Comparison of ENCODE assay signal across 25 cellular contexts in genomic region chr11:134849833-134850232, GRCh38.
A peak's percentile ranks its signal among the peaks of the same experiment; 100 is the strongest.
DNase-seq lines count a peak whose midpoint lies in the region; ATAC-seq, FAIRE-seq and TF ChIP-seq lines count a peak whose summit lies in the region.
"Had no signal": no experiment of that assay in that cellular context is flagged by ENCODE, and none has a peak within 500 bp of the region (broad histone marks: within the 10 kb centered on the region; RNA-seq: fewer than 3 reads in every experiment).

No MANE protein-coding gene starts in this region.

- 3% methylated on average over 3 of the region's 3 CpGs for WGBS in HepG2 (ENCODE audit: low lambda C conversion rate)
- 56% methylated on average over 3 of the region's 3 CpGs for WGBS in right lobe of liver (ENCODE audit: insufficient coverage, low coverage, low lambda C conversion rate, missing lambda C conversion rate)
- 87% methylated on average over 3 of the region's 3 CpGs for WGBS in esophagus muscularis mucosa

- H3K36me3 ChIP-seq in HepG2 (replicated peaks in 1 of 2; ENCODE audit: control insufficient read depth in 1 of 2, insufficient read depth in 2 of 2, low read length in 2 of 2) = no peaks in the 10 kb centered on the region
- H3K36me3 ChIP-seq in right lobe of liver = no peaks in the 10 kb centered on the region
- no peaks in the 10 kb centered on the region for H3K36me3 ChIP-seq in esophagus muscularis mucosa
- H3K36me3 ChIP-seq: BLaER1 treated with 17β-estradiol and CSF1 and Interleukin-3, amounts not matched to agents 10 nM and 100 nM had no signal

- CTCF ChIA-PET in activated CD8-positive, alpha-beta T cell treated with anti-CD3 and anti-CD28 coated beads, Interleukin-2, amount 10 ng/mL, durations not matched to agents 7 days and 5 days (lab: Charles Lee) = no interaction called here
- CTCF ChIA-PET in activated CD8-positive, alpha-beta T cell treated with anti-CD3 and anti-CD28 coated beads for 36 hours (lab: Charles Lee) = interaction anchor here (1.0 to 1.2 kb wide), 2 partner anchors 19 to 107 kb away, joined by 3 to 4 read pairs; no protein-coding TSS in a partner anchor
- CTCF ChIA-PET in HepG2 (lab: Yijun Ruan, JAX; ENCODE audit: low intra/inter-chr PET ratio, low total read pairs) = no interaction called here

- intact Hi-C loops in activated CD8-positive, alpha-beta T cell treated with anti-CD3 and anti-CD28 coated beads for 36 hours (cut with micrococcal nuclease) = no loop called here
- intact Hi-C loops in HepG2 (cut with micrococcal nuclease; ENCODE audit: unreplicated experiment) (no loop called here), right lobe of liver (cut with DNase I) (no loop called here), esophagus muscularis mucosa (cut with DNase I) (no loop called here)

- H2AFZ ChIP-seq in HepG2 (ENCODE audit: low read length) = no peak overlapping the region

- ATAC-seq in activated CD8-positive, alpha-beta T cell treated with anti-CD3 and anti-CD28 coated beads, Interleukin-2, amount 10 ng/mL, durations not matched to agents 7 days and 5 days = no peak
- ATAC-seq in activated CD8-positive, alpha-beta T cell treated with anti-CD3 and anti-CD28 coated beads for 36 hours = no peak
- ATAC-seq in HepG2 (no peak), right lobe of liver (no peak)
- ATAC-seq: A549; CD8-positive, alpha-beta T cell had no signal

- H4K20me1 ChIP-seq in HepG2 (ENCODE audit: insufficient read depth, low read length) = no peaks in the 10 kb centered on the region
- H4K20me1 ChIP-seq: BLaER1 treated with 17β-estradiol and CSF1 and Interleukin-3, amounts not matched to agents 10 nM and 100 nM had no signal

- H3K36me3 Mint-ChIP-seq in activated CD8-positive, alpha-beta T cell treated with anti-CD3 and anti-CD28 coated beads, Interleukin-2, amount 10 ng/mL, durations not matched to agents 7 days and 5 days (ENCODE audit: low read depth) = no peaks in the 10 kb centered on the region
- no peaks in the 10 kb centered on the region for H3K36me3 Mint-ChIP-seq in activated CD8-positive, alpha-beta T cell treated with anti-CD3 and anti-CD28 coated beads for 36 hours (ENCODE audit: low read depth)
- H3K36me3 Mint-ChIP-seq: CD8-positive, alpha-beta T cell had no signal

- in situ Hi-C loops in HepG2 (cut with HindIII; ENCODE audit: extremely low pct_ligation_motif_present, low pct_unique_long_range_greater_than_20kb) = no loop called here

- TF ChIP-seq POLR2A in HepG2 (IDR thresholded peaks at IDR 0.05; ENCODE audit: insufficient read depth in 1 of 2, low read depth in 2 of 2, low read length in 2 of 2) = no peak
- no peak for TF ChIP-seq POLR2A in right lobe of liver (IDR thresholded peaks at IDR 0.05)
- no peak for TF ChIP-seq POLR2A in esophagus muscularis mucosa (IDR thresholded peaks at IDR 0.05; ENCODE audit: low read depth)

- peaks cover 4% of the 10 kb centered on the region for H3K27me3 Mint-ChIP-seq in activated CD8-positive, alpha-beta T cell treated with anti-CD3 and anti-CD28 coated beads, Interleukin-2, amount 10 ng/mL, durations not matched to agents 7 days and 5 days (ENCODE audit: low read depth)
- peaks cover 8% of the 10 kb centered on the region for H3K27me3 Mint-ChIP-seq in activated CD8-positive, alpha-beta T cell treated with anti-CD3 and anti-CD28 coated beads for 36 hours

- no peak overlapping the region for H3K4me3 Mint-ChIP-seq in activated CD8-positive, alpha-beta T cell treated with anti-CD3 and anti-CD28 coated beads, Interleukin-2, amount 10 ng/mL, durations not matched to agents 7 days and 5 days
- no peak overlapping the region for H3K4me3 Mint-ChIP-seq in activated CD8-positive, alpha-beta T cell treated with anti-CD3 and anti-CD28 coated beads for 36 hours
- H3K4me3 Mint-ChIP-seq: B cell; CD4-positive, alpha-beta T cell; CD8-positive, alpha-beta T cell had no signal

- POLR2A ChIA-PET in activated CD8-positive, alpha-beta T cell treated with anti-CD3 and anti-CD28 coated beads, Interleukin-2, amount 10 ng/mL, durations not matched to agents 7 days and 5 days (lab: Charles Lee) = no interaction called here
- POLR2A ChIA-PET in activated CD8-positive, alpha-beta T cell treated with anti-CD3 and anti-CD28 coated beads for 36 hours (lab: Charles Lee) = no interaction called here
- POLR2A ChIA-PET in HepG2 (lab: Yijun Ruan, JAX) = no interaction called here

- TF ChIP-seq EP300 in HepG2 (IDR thresholded peaks at IDR 0.05; ENCODE audit: low read depth in 2 of 2, low read length in 2 of 2) (no peak), HepG2 (CRISPR knock-in tag; IDR thresholded peaks at IDR 0.05; ENCODE audit: borderline replicate concordance) (no peak), esophagus muscularis mucosa (IDR thresholded peaks at IDR 0.05) (no peak)

- H3K9me3 ChIP-seq in HepG2 (ENCODE audit: low read length) = no peaks in the 10 kb centered on the region
- H3K9me3 ChIP-seq in right lobe of liver = no peaks in the 10 kb centered on the region
- no peaks in the 10 kb centered on the region for H3K9me3 ChIP-seq in esophagus muscularis mucosa
- H3K9me3 ChIP-seq: A549; BLaER1 treated with 17β-estradiol and CSF1 and Interleukin-3, amounts not matched to agents 10 nM and 100 nM; Caco-2 had no signal

- peaks cover 5 to 19% of the 10 kb centered on the region in 2 experiments; a peak in 2 of 5 replicates for H3K27me3 ChIP-seq in HepG2 (ENCODE audit: control insufficient read depth in 1 of 2, insufficient read depth in 2 of 2, low read length in 2 of 2)
- no peaks in the 10 kb centered on the region for H3K27me3 ChIP-seq in right lobe of liver
- H3K27me3 ChIP-seq in esophagus muscularis mucosa = no peaks in the 10 kb centered on the region
- H3K27me3 ChIP-seq: BLaER1 treated with 17β-estradiol and CSF1 and Interleukin-3, amounts not matched to agents 10 nM and 100 nM had no signal

- no peaks in the 10 kb centered on the region for H3K79me2 ChIP-seq in HepG2 (ENCODE audit: insufficient read depth, low read length)

- DNase-seq in activated CD8-positive, alpha-beta T cell treated with anti-CD3 and anti-CD28 coated beads, Interleukin-2, amount 10 ng/mL, durations not matched to agents 7 days and 5 days = peak; percentile 3
- no peak for DNase-seq in activated CD8-positive, alpha-beta T cell treated with anti-CD3 and anti-CD28 coated beads for 36 hours
- DNase-seq in HepG2 (ENCODE audit: low spot score) = no peak
- DNase-seq in right lobe of liver = no peak
- peak; percentile 19 for DNase-seq in esophagus muscularis mucosa (ENCODE audit: extremely low spot score)
- DNase-seq in DMS 273 treated with DMSO at 0.1 percent for 48 hours (lab: John Stamatoyannopoulos, UW) = no peak
- DNase-seq: AML-193; Caco-2; Calu3; CD4-positive, alpha-beta T cell; CD8-positive, alpha-beta T cell; DMS153; DMS53; DMS79; DND-41; EL; GDM1 had no signal

- no peak for FAIRE-seq in HepG2 (lab: Jason Lieb, UNC)
- FAIRE-seq: A549, D721Med, GM12891, GM19239 had no signal

- TF ChIP-seq CTCF in activated CD8-positive, alpha-beta T cell treated with anti-CD3 and anti-CD28 coated beads for 36 hours (IDR thresholded peaks at IDR 0.05) = no peak
- TF ChIP-seq CTCF in HepG2 (CRISPR knock-in tag; IDR thresholded peaks at IDR 0.05) (no peak), right lobe of liver (IDR thresholded peaks at IDR 0.05) (no peak), esophagus muscularis mucosa (IDR thresholded peaks at IDR 0.05) (no peak)

- H3K4me1 ChIP-seq in HepG2 (ENCODE audit: insufficient read depth, low read length) (no peaks in the 10 kb centered on the region), right lobe of liver (no peaks in the 10 kb centered on the region), esophagus muscularis mucosa (peaks cover 0 to 11% (median 0%) of the 10 kb centered on the region in 4 donors)
- H3K4me1 ChIP-seq: A549; BLaER1 treated with 17β-estradiol and CSF1 and Interleukin-3, amounts not matched to agents 10 nM and 100 nM had no signal

- H3K27ac ChIP-seq in HepG2 (ENCODE audit: extremely low read length, insufficient read depth, low read length) = no peak overlapping the region
- no peak overlapping the region for H3K27ac ChIP-seq in right lobe of liver
- no peak overlapping the region for H3K27ac ChIP-seq in esophagus muscularis mucosa (replicated peaks in 1 of 4)
- H3K27ac ChIP-seq: 22Rv1; A549; BLaER1 treated with 17β-estradiol and CSF1 and Interleukin-3, amounts not matched to agents 10 nM and 100 nM; C4-2B had no signal

- H3K4me1 Mint-ChIP-seq in activated CD8-positive, alpha-beta T cell treated with anti-CD3 and anti-CD28 coated beads, Interleukin-2, amount 10 ng/mL, durations not matched to agents 7 days and 5 days (ENCODE audit: low read depth) = no peaks in the 10 kb centered on the region
- no peaks in the 10 kb centered on the region for H3K4me1 Mint-ChIP-seq in activated CD8-positive, alpha-beta T cell treated with anti-CD3 and anti-CD28 coated beads for 36 hours (ENCODE audit: low read depth)
- H3K4me1 Mint-ChIP-seq: B cell had no signal

- no peak overlapping the region for H3K4me2 ChIP-seq in HepG2 (ENCODE audit: low read depth, low read length)
- H3K4me2 ChIP-seq: A549; BLaER1 treated with 17β-estradiol and CSF1 and Interleukin-3, amounts not matched to agents 10 nM and 100 nM had no signal

- no peak overlapping the region for H3K9ac ChIP-seq in HepG2 (ENCODE audit: insufficient read depth, low read depth, low read length)
- H3K9ac ChIP-seq: BLaER1 treated with 17β-estradiol and CSF1 and Interleukin-3, amounts not matched to agents 10 nM and 100 nM had no signal

- H3K27ac Mint-ChIP-seq in activated CD8-positive, alpha-beta T cell treated with anti-CD3 and anti-CD28 coated beads, Interleukin-2, amount 10 ng/mL, durations not matched to agents 7 days and 5 days = no peak overlapping the region
- H3K27ac Mint-ChIP-seq in activated CD8-positive, alpha-beta T cell treated with anti-CD3 and anti-CD28 coated beads for 36 hours = no peak overlapping the region
- H3K27ac Mint-ChIP-seq: B cell; CD4-positive, alpha-beta T cell; CD8-positive, alpha-beta T cell had no signal

- H3K9me3 Mint-ChIP-seq in activated CD8-positive, alpha-beta T cell treated with anti-CD3 and anti-CD28 coated beads, Interleukin-2, amount 10 ng/mL, durations not matched to agents 7 days and 5 days (ENCODE audit: insufficient read depth) = no peaks in the 10 kb centered on the region
- H3K9me3 Mint-ChIP-seq in activated CD8-positive, alpha-beta T cell treated with anti-CD3 and anti-CD28 coated beads for 36 hours = no peaks in the 10 kb centered on the region
- H3K9me3 Mint-ChIP-seq: CD4-positive, alpha-beta T cell; CD8-positive, alpha-beta T cell had no signal

- BruUV-seq in HepG2 (replicated peaks; lab: Mats Ljungman, UMichigan) = no TSS peak

- H3K4me3 ChIP-seq in HepG2 (replicated peaks in 1 of 3; ENCODE audit: insufficient read depth in 1 of 3, low read depth in 2 of 3, low read length in 3 of 3) = no peak overlapping the region
- no peak overlapping the region for H3K4me3 ChIP-seq in right lobe of liver
- H3K4me3 ChIP-seq in esophagus muscularis mucosa = no peak overlapping the region
- H3K4me3 ChIP-seq: A549; BLaER1 treated with 17β-estradiol and CSF1 and Interleukin-3, amounts not matched to agents 10 nM and 100 nM had no signal

- no peak for TF ChIP-seq RAD21 in HepG2 (CRISPR knock-in tag; IDR thresholded peaks at IDR 0.05)

TF ChIP-seq in HepG2, 621 proteins besides CTCF, POLR2A, EP300 and RAD21 (continues in another document):
- no peak for TF ChIP-seq ATF1 (CRISPR knock-in tag; IDR thresholded peaks at IDR 0.05)

Comparison
In these comparisons a context has a peak if more than half of its experiments do, and no peak if none do; other contexts are left out.
1. DNase-seq: peak in activated CD8-positive, alpha-beta T cell treated with anti-CD3 and anti-CD28 coated beads, Interleukin-2, amount 10 ng/mL, durations not matched to agents 7 days and 5 days (single experiment) and esophagus muscularis mucosa (single experiment); none in activated CD8-positive, alpha-beta T cell treated with anti-CD3 and anti-CD28 coated beads for 36 hours (single experiment), HepG2 (single experiment), right lobe of liver (0 of 3) and DMS 273 treated with DMSO at 0.1 percent for 48 hours (single experiment).